Comparison of ENCODE assay signal across 1 cellular context in the genomic region with DNA sequence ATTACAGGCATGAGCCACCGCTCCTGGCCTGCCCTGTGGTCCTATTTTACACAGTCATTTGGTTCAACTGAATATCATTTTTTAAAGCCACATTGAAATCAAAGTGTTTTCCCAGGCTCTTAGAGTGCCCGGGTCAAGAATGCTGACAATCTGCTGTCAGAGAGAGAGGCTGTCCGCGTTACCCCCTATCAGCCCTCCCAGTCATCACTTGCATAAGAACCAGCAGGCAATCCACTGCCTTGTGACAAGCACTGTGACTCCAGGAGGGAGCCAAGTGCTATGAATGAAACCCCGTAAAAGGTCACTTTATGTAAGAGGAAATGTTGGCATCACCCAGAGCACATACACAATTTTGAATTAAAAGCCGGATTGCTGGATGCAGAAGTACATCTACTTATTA.
TF ChIP-seq lines count a peak whose summit lies in the region.

No MANE protein-coding gene starts in this region.

TF ChIP-seq in A549, 52 proteins besides CTCF, POLR2A, EP300 and RAD21 (continued from another document):
- no peak for TF ChIP-seq CHD2 (IDR thresholded peaks at IDR 0.05; ENCODE audit: low read length, partially characterized antibody)
- TF ChIP-seq EHF (CRISPR knock-in tag; IDR thresholded peaks at IDR 0.05): no peak
- TF ChIP-seq BHLHE40 (IDR thresholded peaks at IDR 0.05; ENCODE audit: low read depth, low read length): no peak
- no peak for TF ChIP-seq FOXS1 (CRISPR knock-in tag; IDR thresholded peaks at IDR 0.05)
- no peak for TF ChIP-seq HOXB13 (CRISPR knock-in tag; IDR thresholded peaks at IDR 0.05; ENCODE audit: low read depth)
- no peak for TF ChIP-seq MYC (IDR thresholded peaks at IDR 0.05; ENCODE audit: borderline replicate concordance, low read length)
- TF ChIP-seq PHF8 (IDR thresholded peaks at IDR 0.05; ENCODE audit: borderline replicate concordance, low read depth): no peak
- no peak for TF ChIP-seq TP53 (CRISPR knock-in tag; IDR thresholded peaks at IDR 0.05)
- no peak for TF ChIP-seq KDM5A (IDR thresholded peaks at IDR 0.05)
- TF ChIP-seq FOSL2 (IDR thresholded peaks at IDR 0.05): no peak
- TF ChIP-seq FOSL2 (CRISPR knock-in tag; IDR thresholded peaks at IDR 0.05): peak; percentile 67
- TF ChIP-seq, protein P1, sequence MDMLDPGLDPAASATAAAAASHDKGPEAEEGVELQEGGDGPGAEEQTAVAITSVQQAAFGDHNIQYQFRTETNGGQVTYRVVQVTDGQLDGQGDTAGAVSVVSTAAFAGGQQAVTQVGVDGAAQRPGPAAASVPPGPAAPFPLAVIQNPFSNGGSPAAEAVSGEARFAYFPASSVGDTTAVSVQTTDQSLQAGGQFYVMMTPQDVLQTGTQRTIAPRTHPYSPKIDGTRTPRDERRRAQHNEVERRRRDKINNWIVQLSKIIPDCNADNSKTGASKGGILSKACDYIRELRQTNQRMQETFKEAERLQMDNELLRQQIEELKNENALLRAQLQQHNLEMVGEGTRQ (IDR thresholded peaks at IDR 0.05): no peak
- TF ChIP-seq RCOR1 (IDR thresholded peaks at IDR 0.05; ENCODE audit: low read depth, low read length): no peak
- TF ChIP-seq SREBF2 (IDR thresholded peaks at IDR 0.05): no peak
- no peak for TF ChIP-seq NPAS2 (CRISPR knock-in tag; IDR thresholded peaks at IDR 0.05; ENCODE audit: borderline replicate concordance)
- no peak for TF ChIP-seq FOSB (CRISPR knock-in tag; IDR thresholded peaks at IDR 0.05)
- no peak for TF ChIP-seq HDAC2 (IDR thresholded peaks at IDR 0.05)
- no peak for TF ChIP-seq POLR2AphosphoS2 (conservative IDR thresholded peaks at IDR 0.05; ENCODE audit: low read length)
- peak; percentile 90; the same call in 1 of the 2 replicates for TF ChIP-seq RARB (CRISPR knock-in tag; IDR thresholded peaks at IDR 0.05)
- no peak for TF ChIP-seq MAZ (IDR thresholded peaks at IDR 0.05; ENCODE audit: borderline replicate concordance, low read depth, low read length)
- no peak for TF ChIP-seq EHMT2 (IDR thresholded peaks at IDR 0.05; ENCODE audit: low read depth)
- TF ChIP-seq RFX5 (IDR thresholded peaks at IDR 0.05): no peak
- TF ChIP-seq, protein P2, sequence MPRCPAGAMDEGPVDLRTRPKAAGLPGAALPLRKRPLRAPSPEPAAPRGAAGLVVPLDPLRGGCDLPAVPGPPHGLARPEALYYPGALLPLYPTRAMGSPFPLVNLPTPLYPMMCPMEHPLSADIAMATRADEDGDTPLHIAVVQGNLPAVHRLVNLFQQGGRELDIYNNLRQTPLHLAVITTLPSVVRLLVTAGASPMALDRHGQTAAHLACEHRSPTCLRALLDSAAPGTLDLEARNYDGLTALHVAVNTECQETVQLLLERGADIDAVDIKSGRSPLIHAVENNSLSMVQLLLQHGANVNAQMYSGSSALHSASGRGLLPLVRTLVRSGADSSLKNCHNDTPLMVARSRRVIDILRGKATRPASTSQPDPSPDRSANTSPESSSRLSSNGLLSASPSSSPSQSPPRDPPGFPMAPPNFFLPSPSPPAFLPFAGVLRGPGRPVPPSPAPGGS (IDR thresholded peaks at IDR 0.05): no peak
- no peak for TF ChIP-seq HOXB5 (CRISPR knock-in tag; IDR thresholded peaks at IDR 0.05)
- peak; percentile 54; the same call in 1 of the 2 replicates for TF ChIP-seq JUNB (IDR thresholded peaks at IDR 0.05)
- TF ChIP-seq ZC3H11A (IDR thresholded peaks at IDR 0.05): no peak
- TF ChIP-seq, protein P3, sequence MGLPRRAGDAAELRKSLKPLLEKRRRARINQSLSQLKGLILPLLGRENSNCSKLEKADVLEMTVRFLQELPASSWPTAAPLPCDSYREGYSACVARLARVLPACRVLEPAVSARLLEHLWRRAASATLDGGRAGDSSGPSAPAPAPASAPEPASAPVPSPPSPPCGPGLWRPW (IDR thresholded peaks at IDR 0.05): no peak
- TF ChIP-seq, protein P4, sequence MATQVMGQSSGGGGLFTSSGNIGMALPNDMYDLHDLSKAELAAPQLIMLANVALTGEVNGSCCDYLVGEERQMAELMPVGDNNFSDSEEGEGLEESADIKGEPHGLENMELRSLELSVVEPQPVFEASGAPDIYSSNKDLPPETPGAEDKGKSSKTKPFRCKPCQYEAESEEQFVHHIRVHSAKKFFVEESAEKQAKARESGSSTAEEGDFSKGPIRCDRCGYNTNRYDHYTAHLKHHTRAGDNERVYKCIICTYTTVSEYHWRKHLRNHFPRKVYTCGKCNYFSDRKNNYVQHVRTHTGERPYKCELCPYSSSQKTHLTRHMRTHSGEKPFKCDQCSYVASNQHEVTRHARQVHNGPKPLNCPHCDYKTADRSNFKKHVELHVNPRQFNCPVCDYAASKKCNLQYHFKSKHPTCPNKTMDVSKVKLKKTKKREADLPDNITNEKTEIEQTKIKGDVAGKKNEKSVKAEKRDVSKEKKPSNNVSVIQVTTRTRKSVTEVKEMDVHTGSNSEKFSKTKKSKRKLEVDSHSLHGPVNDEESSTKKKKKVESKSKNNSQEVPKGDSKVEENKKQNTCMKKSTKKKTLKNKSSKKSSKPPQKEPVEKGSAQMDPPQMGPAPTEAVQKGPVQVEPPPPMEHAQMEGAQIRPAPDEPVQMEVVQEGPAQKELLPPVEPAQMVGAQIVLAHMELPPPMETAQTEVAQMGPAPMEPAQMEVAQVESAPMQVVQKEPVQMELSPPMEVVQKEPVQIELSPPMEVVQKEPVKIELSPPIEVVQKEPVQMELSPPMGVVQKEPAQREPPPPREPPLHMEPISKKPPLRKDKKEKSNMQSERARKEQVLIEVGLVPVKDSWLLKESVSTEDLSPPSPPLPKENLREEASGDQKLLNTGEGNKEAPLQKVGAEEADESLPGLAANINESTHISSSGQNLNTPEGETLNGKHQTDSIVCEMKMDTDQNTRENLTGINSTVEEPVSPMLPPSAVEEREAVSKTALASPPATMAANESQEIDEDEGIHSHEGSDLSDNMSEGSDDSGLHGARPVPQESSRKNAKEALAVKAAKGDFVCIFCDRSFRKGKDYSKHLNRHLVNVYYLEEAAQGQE (IDR thresholded peaks at IDR 0.05): no peak
- TF ChIP-seq ZSCAN20 (CRISPR knock-in tag; IDR thresholded peaks at IDR 0.05): no peak
- no peak for TF ChIP-seq ESRRA (IDR thresholded peaks at IDR 0.05; ENCODE audit: borderline replicate concordance, low read length)
- TF ChIP-seq, protein P5, sequence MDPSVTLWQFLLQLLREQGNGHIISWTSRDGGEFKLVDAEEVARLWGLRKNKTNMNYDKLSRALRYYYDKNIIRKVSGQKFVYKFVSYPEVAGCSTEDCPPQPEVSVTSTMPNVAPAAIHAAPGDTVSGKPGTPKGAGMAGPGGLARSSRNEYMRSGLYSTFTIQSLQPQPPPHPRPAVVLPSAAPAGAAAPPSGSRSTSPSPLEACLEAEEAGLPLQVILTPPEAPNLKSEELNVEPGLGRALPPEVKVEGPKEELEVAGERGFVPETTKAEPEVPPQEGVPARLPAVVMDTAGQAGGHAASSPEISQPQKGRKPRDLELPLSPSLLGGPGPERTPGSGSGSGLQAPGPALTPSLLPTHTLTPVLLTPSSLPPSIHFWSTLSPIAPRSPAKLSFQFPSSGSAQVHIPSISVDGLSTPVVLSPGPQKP (IDR thresholded peaks at IDR 0.05; ENCODE audit: low read depth, low read length): no peak
- peak; percentile 57; the same call in 1 of the 2 replicates for TF ChIP-seq GATA3 (IDR thresholded peaks at IDR 0.05; ENCODE audit: borderline replicate concordance)
- TF ChIP-seq TFCP2L1 (CRISPR knock-in tag; IDR thresholded peaks at IDR 0.05): no peak
- TF ChIP-seq CEBPB (IDR thresholded peaks at IDR 0.05): peak in 1 of 2 experiments; percentile 78; a peak in 2 of 4 replicates
